ENCODE assay signal across 8 cellular contexts in the genomic region with DNA sequence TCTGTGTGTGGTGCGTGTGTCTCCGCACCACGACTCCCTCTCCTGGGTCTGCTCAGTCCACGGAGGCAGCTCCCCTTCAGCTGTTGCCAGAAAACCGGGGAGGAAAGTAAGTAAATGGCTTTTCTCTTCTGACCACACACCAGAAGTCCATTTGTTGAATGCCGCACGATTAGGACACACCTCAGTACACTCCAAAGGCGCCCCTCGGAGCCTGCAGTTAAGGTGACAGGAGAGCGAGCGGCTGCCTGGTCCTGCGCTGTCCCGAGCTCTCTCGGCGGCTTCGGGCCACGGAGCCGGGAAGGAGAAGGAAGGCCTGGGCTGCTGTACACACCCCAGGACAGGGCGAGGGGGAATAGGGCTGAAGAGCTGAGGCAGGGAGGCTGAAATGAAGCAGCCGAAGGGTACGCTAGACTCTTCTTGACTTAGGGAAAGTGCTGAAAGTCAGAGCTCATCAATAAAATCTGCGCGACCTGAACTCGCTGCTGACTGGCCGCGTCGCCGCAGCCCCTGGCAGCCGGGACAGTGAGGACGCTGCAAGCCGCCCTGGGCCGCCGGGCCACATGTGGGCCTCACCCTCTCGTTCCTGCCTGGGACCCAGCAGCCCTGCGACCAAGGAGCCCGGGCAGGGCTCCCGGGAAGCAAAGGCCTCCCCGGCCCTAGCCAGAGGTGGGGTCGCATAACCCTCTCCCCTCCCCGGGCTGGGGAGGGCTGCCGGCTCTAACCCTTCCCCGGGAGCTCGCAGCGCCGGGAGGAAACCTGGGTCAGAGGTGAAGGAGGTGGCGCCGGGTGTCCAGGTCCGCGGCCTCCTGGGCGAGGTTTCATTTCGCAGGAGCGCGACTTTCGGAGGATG. TPM values are rescaled to one million over a fixed set of nuclear protein-coding genes. Genes with fewer than 3 reads are reported as not detected.
DNase-seq lines count a peak whose midpoint lies in the region; ATAC-seq lines count a peak whose summit lies in the region.

No MANE protein-coding gene starts in this region.

- H3K4me3 Mint-ChIP-seq in T-helper 2 cell treated with Interferon-gamma antibody and Interleukin-4, amounts not matched to agents 5 μg/mL and 100 μg/mL, for 36 hours, result peak overlapping the region; percentile 46
- H3K4me3 Mint-ChIP-seq in activated CD4-positive, alpha-beta memory T cell treated with anti-CD3 and anti-CD28 coated beads, Interleukin-2, amount 10 ng/mL, durations not matched to agents 7 days and 5 days, result peak overlapping the region; percentile 30
- H3K4me3 Mint-ChIP-seq in stimulated activated naive B cell treated with anti-CD40 and anti-IgM and Interleukin-4, amounts not matched to agents 10 μg/mL and 1 μg/mL and 100 μg/mL, for 72 hours, result peak overlapping the region; percentile 77 to 79

- peaks cover 17% of the 10 kb centered on the region for H3K4me1 Mint-ChIP-seq in T-helper 2 cell treated with Interferon-gamma antibody and Interleukin-4, amounts not matched to agents 5 μg/mL and 100 μg/mL, for 36 hours (ENCODE audit: low read depth)
- H3K4me1 Mint-ChIP-seq in activated CD4-positive, alpha-beta memory T cell treated with anti-CD3 and anti-CD28 coated beads, Interleukin-2, amount 10 ng/mL, durations not matched to agents 7 days and 5 days, result peaks cover 43% of the 10 kb centered on the region
- peaks cover 39 to 83% of the 10 kb centered on the region in 2 donors for H3K4me1 Mint-ChIP-seq in stimulated activated naive B cell treated with anti-CD40 and anti-IgM and Interleukin-4, amounts not matched to agents 10 μg/mL and 1 μg/mL and 100 μg/mL, for 72 hours

- no peak overlapping the region for H3K27ac ChIP-seq in iPS-18a (ENCODE audit: low read length)

- DNase-seq in T-helper 2 cell treated with Interferon-gamma antibody and Interleukin-4, amounts not matched to agents 5 μg/mL and 100 μg/mL, for 36 hours (ENCODE audit: low spot score), result no peak
- DNase-seq in T-helper 2 cell, result no peak
- no peak for DNase-seq in activated CD4-positive, alpha-beta memory T cell treated with anti-CD3 and anti-CD28 coated beads, Interleukin-2, amount 10 ng/mL, durations not matched to agents 7 days and 5 days
- DNase-seq in stimulated activated naive B cell treated with anti-CD40 and anti-IgM and Interleukin-4, amounts not matched to agents 10 μg/mL and 1 μg/mL and 100 μg/mL, for 72 hours, result no peak

- ATAC-seq in stimulated activated naive B cell treated with anti-CD40 and anti-IgM and Interleukin-4, amounts not matched to agents 10 μg/mL and 1 μg/mL and 100 μg/mL, for 72 hours (replicated peaks), result no peak
- ATAC-seq in HG03108 (IDR thresholded peaks at IDR 0.05; ENCODE audit: unreplicated experiment), result no peak
- ATAC-seq in HG03196 (IDR thresholded peaks at IDR 0.05; ENCODE audit: unreplicated experiment), result no peak
- no peak for ATAC-seq in GM21737 (IDR thresholded peaks at IDR 0.05; ENCODE audit: unreplicated experiment)

- H3K9me3 ChIP-seq in iPS-18a (ENCODE audit: control insufficient read depth, low read depth, low read length), result no peaks in the 10 kb centered on the region

- no peaks in the 10 kb centered on the region for H3K9me3 Mint-ChIP-seq in T-helper 2 cell treated with Interferon-gamma antibody and Interleukin-4, amounts not matched to agents 5 μg/mL and 100 μg/mL, for 36 hours
- H3K9me3 Mint-ChIP-seq in activated CD4-positive, alpha-beta memory T cell treated with anti-CD3 and anti-CD28 coated beads, Interleukin-2, amount 10 ng/mL, durations not matched to agents 7 days and 5 days, result no peaks in the 10 kb centered on the region
- peaks cover 0 to 5% of the 10 kb centered on the region in 2 donors for H3K9me3 Mint-ChIP-seq in stimulated activated naive B cell treated with anti-CD40 and anti-IgM and Interleukin-4, amounts not matched to agents 10 μg/mL and 1 μg/mL and 100 μg/mL, for 72 hours

- CTCF ChIA-PET in activated CD4-positive, alpha-beta memory T cell treated with anti-CD3 and anti-CD28 coated beads, Interleukin-2, amount 10 ng/mL, durations not matched to agents 7 days and 5 days (lab: Charles Lee), result no interaction called here

- no peaks in the 10 kb centered on the region for H3K36me3 Mint-ChIP-seq in T-helper 2 cell treated with Interferon-gamma antibody and Interleukin-4, amounts not matched to agents 5 μg/mL and 100 μg/mL, for 36 hours (ENCODE audit: low read depth)
- peaks cover 11% of the 10 kb centered on the region for H3K36me3 Mint-ChIP-seq in activated CD4-positive, alpha-beta memory T cell treated with anti-CD3 and anti-CD28 coated beads, Interleukin-2, amount 10 ng/mL, durations not matched to agents 7 days and 5 days (ENCODE audit: low read depth)
- H3K36me3 Mint-ChIP-seq in stimulated activated naive B cell treated with anti-CD40 and anti-IgM and Interleukin-4, amounts not matched to agents 10 μg/mL and 1 μg/mL and 100 μg/mL, for 72 hours, result peaks cover 9 to 11% of the 10 kb centered on the region in 2 donors

- H3K4me3 ChIP-seq in iPS-18a (ENCODE audit: low read length), result peak overlapping the region; percentile 53

- H3K9ac ChIP-seq in iPS-18a (ENCODE audit: low read length), result no peak overlapping the region

- H3K27ac Mint-ChIP-seq in T-helper 2 cell treated with Interferon-gamma antibody and Interleukin-4, amounts not matched to agents 5 μg/mL and 100 μg/mL, for 36 hours, result peak overlapping the region; percentile 36
- no peak overlapping the region for H3K27ac Mint-ChIP-seq in activated CD4-positive, alpha-beta memory T cell treated with anti-CD3 and anti-CD28 coated beads, Interleukin-2, amount 10 ng/mL, durations not matched to agents 7 days and 5 days
- peak overlapping the region; percentile 84 for H3K27ac Mint-ChIP-seq in stimulated activated naive B cell treated with anti-CD40 and anti-IgM and Interleukin-4, amounts not matched to agents 10 μg/mL and 1 μg/mL and 100 μg/mL, for 72 hours

- H3K4me1 ChIP-seq in iPS-18a (ENCODE audit: control insufficient read depth, low read depth, low read length), result peaks cover 50% of the 10 kb centered on the region

- H3K36me3 ChIP-seq in iPS-18a (ENCODE audit: control insufficient read depth, low read depth, low read length), result no peaks in the 10 kb centered on the region

- peaks cover 100% of the 10 kb centered on the region for H3K27me3 ChIP-seq in iPS-18a (ENCODE audit: control insufficient read depth, insufficient read depth, low read length)

- POLR2A ChIA-PET in activated CD4-positive, alpha-beta memory T cell treated with anti-CD3 and anti-CD28 coated beads, Interleukin-2, amount 10 ng/mL, durations not matched to agents 7 days and 5 days (lab: Charles Lee), result no interaction called here

- peaks cover 75% of the 10 kb centered on the region for H3K27me3 Mint-ChIP-seq in T-helper 2 cell treated with Interferon-gamma antibody and Interleukin-4, amounts not matched to agents 5 μg/mL and 100 μg/mL, for 36 hours (ENCODE audit: low read depth)
- H3K27me3 Mint-ChIP-seq in activated CD4-positive, alpha-beta memory T cell treated with anti-CD3 and anti-CD28 coated beads, Interleukin-2, amount 10 ng/mL, durations not matched to agents 7 days and 5 days, result peaks cover 76% of the 10 kb centered on the region
- H3K27me3 Mint-ChIP-seq in stimulated activated naive B cell treated with anti-CD40 and anti-IgM and Interleukin-4, amounts not matched to agents 10 μg/mL and 1 μg/mL and 100 μg/mL, for 72 hours, result peaks cover 70 to 82% of the 10 kb centered on the region in 2 donors

RNA-seq across cellular contexts. Expression of a gene that starts 1.5 kb away (rescaled TPM):
- total RNA-seq in activated CD4-positive, alpha-beta memory T cell treated with anti-CD3 and anti-CD28 coated beads, Interleukin-2, amount 10 ng/mL, durations not matched to agents 7 days and 5 days, result not detected
